Comparison of ENCODE assay signal across 28 cellular contexts in the genomic region with DNA sequence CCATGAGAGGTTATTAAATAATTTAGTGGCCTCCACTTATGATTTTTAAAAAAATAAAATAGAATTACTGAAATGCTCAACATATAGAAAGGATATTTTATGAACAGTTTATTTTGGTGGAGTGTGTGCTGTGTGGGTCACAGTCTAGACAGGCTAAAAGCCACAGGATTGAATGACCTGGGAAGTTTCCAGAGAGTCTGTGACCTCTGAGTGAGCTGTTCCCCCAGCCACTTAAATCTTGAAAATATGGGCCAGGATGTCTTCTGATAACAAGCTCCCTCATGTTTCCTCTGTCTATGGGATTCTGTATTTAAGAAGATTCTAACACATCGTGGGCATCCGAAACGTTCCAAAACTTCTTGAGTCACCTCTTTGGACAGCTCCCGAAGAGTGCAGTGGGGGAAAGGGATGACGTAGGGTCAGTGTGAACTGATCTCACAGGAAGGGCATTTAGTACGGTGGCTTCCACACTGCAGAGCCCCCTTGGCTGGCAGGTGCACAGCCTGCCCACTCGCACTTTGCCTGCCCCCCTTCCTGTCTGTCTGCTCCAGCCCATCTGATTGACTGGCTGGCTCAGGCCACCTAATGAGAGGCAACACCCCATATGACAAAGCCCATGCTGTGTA.
"Had no signal": no experiment of that assay in that cellular context is flagged by ENCODE, and none has a peak within 500 bp of the region (broad histone marks: within the 10 kb centered on the region; RNA-seq: fewer than 3 reads in every experiment).

No MANE protein-coding gene starts in this region.

- H2AFZ ChIP-seq: hepatocyte had no signal

- H3K9me3 ChIP-seq: adrenal gland, ascending aorta, left ventricle myocardium inferior, neutrophil, pancreas, psoas muscle, right lobe of liver, testis, uterus had no signal

- DNase-seq: activated CD4-positive, alpha-beta T cell treated with anti-CD3 and anti-CD28 coated beads for 1 hour; activated CD4-positive, alpha-beta T cell treated with anti-CD3 and anti-CD28 coated beads, Interleukin-2, amount 50 U/mL, for 1 hour; activated CD8-positive, alpha-beta T cell treated with anti-CD3 and anti-CD28 coated beads, Interleukin-2, amount 10 ng/mL, durations not matched to agents 7 days and 5 days; activated naive CD4-positive, alpha-beta T cell; activated T-cell treated with anti-CD3 and anti-CD28 coated beads, Interleukin-2, amount 50 U/mL, for 24 hours; adrenal gland; cerebellar nuclear complex; cortex of kidney; foreskin melanocyte; immature natural killer cell; kidney glomerular epithelial cell; left ventricle myocardium inferior; natural killer cell; pancreas; psoas muscle; right lobe of liver; small intestine; stimulated activated CD4-positive, alpha-beta T cell treated with anti-CD3 and anti-CD28 coated beads, Interleukin-15, amount 100 ng/mL, for 24 hours; stimulated activated naive B cell treated with anti-CD40 and anti-IgM and Interleukin-4, amounts not matched to agents 10 μg/mL and 1 μg/mL and 100 μg/mL, for 72 hours; T-helper 9 cell; testis; uterus had no signal

- H3K4me1 ChIP-seq: adrenal gland, ascending aorta, pancreas, psoas muscle, right lobe of liver, testis, uterus had no signal

- FAIRE-seq: endometrium, pancreas, small intestine had no signal

- H3K36me3 Mint-ChIP-seq: activated naive CD8-positive, alpha-beta T cell; immature natural killer cell; natural killer cell; stimulated activated naive B cell treated with anti-CD40 and anti-IgM and Interleukin-4, amounts not matched to agents 10 μg/mL and 1 μg/mL and 100 μg/mL, for 72 hours had no signal

- H3K27ac Mint-ChIP-seq: activated CD8-positive, alpha-beta T cell treated with anti-CD3 and anti-CD28 coated beads, Interleukin-2, amount 10 ng/mL, durations not matched to agents 7 days and 5 days; activated naive CD8-positive, alpha-beta T cell; activated T-cell treated with anti-CD3 and anti-CD28 coated beads, Interleukin-2, amount 50 U/mL, for 24 hours; activated T-helper 17 cell treated with anti-CD3 and anti-CD28 coated beads, Interleukin-2, amount 50 U/mL, for 72 hours; immature natural killer cell; natural killer cell; stimulated activated naive B cell treated with anti-CD40 and anti-IgM and Interleukin-4, amounts not matched to agents 10 μg/mL and 1 μg/mL and 100 μg/mL, for 72 hours had no signal

- H3K27ac ChIP-seq: adrenal gland, ascending aorta, hepatocyte, left ventricle myocardium inferior, neutrophil, pancreas, psoas muscle, right lobe of liver, testis, uterus had no signal

- H3K79me2 ChIP-seq: hepatocyte had no signal

- H3K27me3 ChIP-seq: adrenal gland, ascending aorta, right lobe of liver, testis, uterus had no signal

- ATAC-seq: activated CD8-positive, alpha-beta T cell treated with anti-CD3 and anti-CD28 coated beads, Interleukin-2, amount 10 ng/mL, durations not matched to agents 7 days and 5 days; activated T-helper 17 cell treated with anti-CD3 and anti-CD28 coated beads, Interleukin-2, amount 50 U/mL, for 72 hours; natural killer cell; psoas muscle; right lobe of liver; stimulated activated naive B cell treated with anti-CD40 and anti-IgM and Interleukin-4, amounts not matched to agents 10 μg/mL and 1 μg/mL and 100 μg/mL, for 72 hours had no signal

- H3K4me2 ChIP-seq: hepatocyte had no signal

- H3K36me3 ChIP-seq: adrenal gland, ascending aorta, left ventricle myocardium inferior, neutrophil, pancreas, right lobe of liver, uterus had no signal

- H3K4me1 Mint-ChIP-seq: activated T-helper 17 cell treated with anti-CD3 and anti-CD28 coated beads, Interleukin-2, amount 50 U/mL, for 72 hours; immature natural killer cell; natural killer cell had no signal

- H3K4me3 Mint-ChIP-seq: activated CD8-positive, alpha-beta T cell treated with anti-CD3 and anti-CD28 coated beads, Interleukin-2, amount 10 ng/mL, durations not matched to agents 7 days and 5 days; activated naive CD8-positive, alpha-beta T cell; activated T-cell treated with anti-CD3 and anti-CD28 coated beads, Interleukin-2, amount 50 U/mL, for 24 hours; activated T-helper 17 cell treated with anti-CD3 and anti-CD28 coated beads, Interleukin-2, amount 50 U/mL, for 72 hours; immature natural killer cell; natural killer cell; stimulated activated naive B cell treated with anti-CD40 and anti-IgM and Interleukin-4, amounts not matched to agents 10 μg/mL and 1 μg/mL and 100 μg/mL, for 72 hours had no signal

- H3K9me3 Mint-ChIP-seq: activated T-cell treated with anti-CD3 and anti-CD28 coated beads, Interleukin-2, amount 50 U/mL, for 24 hours had no signal

- H3K4me3 ChIP-seq: adrenal gland, ascending aorta, hepatocyte, left ventricle myocardium inferior, pancreas, psoas muscle, right lobe of liver, testis, uterus had no signal
